In the genomic region with DNA sequence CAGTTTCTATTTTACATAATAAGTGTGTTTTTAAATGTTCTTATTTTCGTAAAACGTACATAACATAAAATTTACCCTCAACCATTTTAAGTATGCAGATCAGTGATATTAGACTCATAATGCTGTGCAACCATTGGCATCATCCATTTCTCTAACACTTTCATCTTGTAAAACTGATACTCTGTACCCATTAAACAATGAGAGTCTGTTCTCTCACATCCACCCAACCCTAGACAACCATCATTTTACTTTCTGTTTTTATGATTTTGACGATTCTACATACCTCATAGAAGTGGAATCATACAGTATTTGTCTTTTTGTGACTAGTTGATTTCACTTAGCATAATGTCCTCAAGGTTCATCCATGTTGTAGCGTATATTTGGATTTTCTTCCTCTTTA, we compare ENCODE assay signal across 27 cellular contexts.
"Had no signal": no experiment of that assay in that cellular context is flagged by ENCODE, and none has a peak within 500 bp of the region (broad histone marks: within the 10 kb centered on the region; RNA-seq: fewer than 3 reads in every experiment).

No MANE protein-coding gene starts in this region.

- ATAC-seq: natural killer cell; psoas muscle; right cardiac atrium; right lobe of liver; stimulated activated effector memory CD8-positive, alpha-beta T cell treated with anti-CD3 and anti-CD28 coated beads, Interleukin-12 subunit alpha, Interleukin-12 subunit beta, amount 100 ng/mL, for 72 hours; stimulated activated naive CD8-positive, alpha-beta T cell treated with anti-CD3 and anti-CD28 coated beads, Interleukin-15, amount 100 ng/mL, for 72 hours; stimulated activated naive CD8-positive, alpha-beta T cell treated with anti-CD3 and anti-CD28 coated beads, Interleukin-15, Interleukin-2, amounts not matched to agents 100 U/mL and 50 U/mL, for 24 hours; upper lobe of right lung had no signal

- H3K4me3 Mint-ChIP-seq: natural killer cell; nephron; neural progenitor cell; stimulated activated effector memory CD8-positive, alpha-beta T cell treated with anti-CD3 and anti-CD28 coated beads, Interleukin-12 subunit alpha, Interleukin-12 subunit beta, amount 100 ng/mL, for 72 hours; stimulated activated naive CD8-positive, alpha-beta T cell treated with anti-CD3 and anti-CD28 coated beads, Interleukin-15, amount 100 ng/mL, for 72 hours; type B pancreatic cell had no signal

- H3K27ac Mint-ChIP-seq: natural killer cell; nephron; neural progenitor cell; progenitor cell of endocrine pancreas; stimulated activated effector memory CD8-positive, alpha-beta T cell treated with anti-CD3 and anti-CD28 coated beads, Interleukin-12 subunit alpha, Interleukin-12 subunit beta, amount 100 ng/mL, for 72 hours; stimulated activated naive CD8-positive, alpha-beta T cell treated with anti-CD3 and anti-CD28 coated beads, Interleukin-15, amount 100 ng/mL, for 72 hours; type B pancreatic cell had no signal

- H3K36me3 Mint-ChIP-seq: natural killer cell; neural progenitor cell; stimulated activated effector memory CD8-positive, alpha-beta T cell treated with anti-CD3 and anti-CD28 coated beads, Interleukin-12 subunit alpha, Interleukin-12 subunit beta, amount 100 ng/mL, for 72 hours; type B pancreatic cell had no signal

- H3K27me3 Mint-ChIP-seq: progenitor cell of endocrine pancreas; stimulated activated naive CD8-positive, alpha-beta T cell treated with anti-CD3 and anti-CD28 coated beads, Interleukin-15, amount 100 ng/mL, for 72 hours; type B pancreatic cell had no signal

- H3K4me1 Mint-ChIP-seq: natural killer cell; nephron; neural progenitor cell; stimulated activated effector memory CD8-positive, alpha-beta T cell treated with anti-CD3 and anti-CD28 coated beads, Interleukin-12 subunit alpha, Interleukin-12 subunit beta, amount 100 ng/mL, for 72 hours; stimulated activated naive CD8-positive, alpha-beta T cell treated with anti-CD3 and anti-CD28 coated beads, Interleukin-15, amount 100 ng/mL, for 72 hours had no signal

- H3K9me3 Mint-ChIP-seq: type B pancreatic cell had no signal

- DNase-seq: natural killer cell; occipital lobe; ovary; posterior cingulate gyrus; psoas muscle; right cardiac atrium; right lobe of liver; sigmoid colon; small intestine; stimulated activated CD4-positive, alpha-beta T cell treated with anti-CD3 and anti-CD28 coated beads, Interleukin-15, amount 100 ng/mL, for 24 hours; stimulated activated CD4-positive, alpha-beta T cell treated with anti-CD3 and anti-CD28 coated beads, Interleukin-2, amount 100 ng/mL, for 24 hours; stimulated activated CD4-positive, alpha-beta T cell treated with anti-CD3 and anti-CD28 coated beads, Interleukin-2, amount 100 ng/mL, for 48 hours; stimulated activated CD4-positive, alpha-beta T cell treated with anti-CD3 and anti-CD28 coated beads, Interleukin-4, amount 100 ng/mL, for 24 hours; stimulated activated naive CD4-positive, alpha-beta T cell; stimulated activated naive CD8-positive, alpha-beta T cell treated with anti-CD3 and anti-CD28 coated beads, Interleukin-15, amount 100 ng/mL, for 72 hours; stimulated activated naive CD8-positive, alpha-beta T cell treated with anti-CD3 and anti-CD28 coated beads, Interleukin-15, Interleukin-2, amounts not matched to agents 100 U/mL and 50 U/mL, for 24 hours; substantia nigra; testis; tibial artery; transverse colon; upper lobe of right lung; uterus had no signal
